15 cellular contexts compared by ENCODE assay signal in genomic region chr11:32497951-32498350, GRCh38.
DNase-seq lines count a peak whose midpoint lies in the region; ATAC-seq, FAIRE-seq and TF ChIP-seq lines count a peak whose summit lies in the region.
"Had no signal": no experiment of that assay in that cellular context is flagged by ENCODE, and none has a peak within 500 bp of the region (broad histone marks: within the 10 kb centered on the region; RNA-seq: fewer than 3 reads in every experiment).

No MANE protein-coding gene starts in this region.

- no peaks in the 10 kb centered on the region for H3K36me3 ChIP-seq in pancreas
- H3K36me3 ChIP-seq: BLaER1, HAP-1 had no signal

- no peaks in the 10 kb centered on the region for H3K27me3 ChIP-seq in pancreas
- H3K27me3 ChIP-seq: BLaER1 had no signal

- ATAC-seq in pancreas (peak in 3 of 4 donors; percentile 38 to 81 (median 74)), GM21529 (IDR thresholded peaks at IDR 0.05; ENCODE audit: unreplicated experiment) (no peak), GM21447 (IDR thresholded peaks at IDR 0.05; ENCODE audit: unreplicated experiment) (no peak)

- WGBS in pancreas, 2 donors = 11 to 12% methylated on average over 2 of the region's 2 CpGs

- H3K4me1 ChIP-seq in pancreas = peaks cover 0 to 17% (median 8%) of the 10 kb centered on the region in 3 donors
- H3K4me1 ChIP-seq: BLaER1, Caco-2, HAP-1 had no signal

- no peaks in the 10 kb centered on the region for H3K9me3 ChIP-seq in pancreas
- H3K9me3 ChIP-seq: BLaER1, Caco-2, HAP-1 had no signal

- TF ChIP-seq CTCF in VCaP (conservative IDR thresholded peaks at IDR 0.05) = no peak
- no peak for TF ChIP-seq CTCF in pancreas (IDR thresholded peaks at IDR 0.05)

- no peak overlapping the region for H3K4me3 ChIP-seq in pancreas
- H3K4me3 ChIP-seq: BLaER1, HAP-1 had no signal

- FAIRE-seq in pancreas (lab: Jason Lieb, UNC) = no peak
- FAIRE-seq: H1 had no signal

- peak; percentile 46 for DNase-seq in NCI-H2171 treated with DMSO at 0.1 percent for 48 hours (lab: John Stamatoyannopoulos, UW)
- DNase-seq in NCI-H2171 (lab: John Stamatoyannopoulos, UW) = no peak
- peak; percentile 33 to 72 for DNase-seq in NCI-H2081 (lab: John Stamatoyannopoulos, UW)
- DNase-seq in pancreas = no peak
- no peak for DNase-seq in SIG-M5 (lab: John Stamatoyannopoulos, UW)
- DNase-seq: 8988T; AML-193; Caco-2; CD8-positive, alpha-beta memory T cell had no signal

- H3K27ac ChIP-seq in VCaP (0 out of 2 replicates have a peak overlapping the region, but pooled peaks have one; percentile 6), pancreas (no peak overlapping the region)
- H3K27ac ChIP-seq: BLaER1 had no signal

- intact Hi-C loops in pancreas (cut with DNase I) = no loop called here

Comparison
In these comparisons a context has a peak if more than half of its experiments do, and no peak if none do; other contexts are left out.
1. DNase-seq: peak in NCI-H2171 treated with DMSO at 0.1 percent for 48 hours (single experiment) and NCI-H2081 (2 of 2); none in NCI-H2171 (single experiment), pancreas (0 of 6) and SIG-M5 (single experiment).
2. ATAC-seq: peak in pancreas (3 of 4); none in GM21529 (single experiment) and GM21447 (single experiment).